8 cellular contexts compared by ENCODE assay signal in genomic region chr15:89640245-89640644, GRCh38. TPM values are rescaled to one million over a fixed set of nuclear protein-coding genes. Genes with fewer than 3 reads are reported as not detected.
"Had no signal": no experiment of that assay in that cellular context is flagged by ENCODE, and none has a peak within 500 bp of the region (broad histone marks: within the 10 kb centered on the region; RNA-seq: fewer than 3 reads in every experiment).

No MANE protein-coding gene starts in this region.

- H3K27ac ChIP-seq: GM23248 had no signal

- H3K4me3 ChIP-seq: GM23248, HAP-1 had no signal

- H3K9me3 ChIP-seq: HAP-1 had no signal

- ATAC-seq: HCT116 had no signal

- DNase-seq: GM23248, GOT3, H7, HFFc6 had no signal

- H3K4me3 Mint-ChIP-seq: HFFc6, IgD-negative memory B cell had no signal

- H3K27ac Mint-ChIP-seq: HFFc6, IgD-negative memory B cell had no signal

- FAIRE-seq: HTR-8/SVneo had no signal

- H3K27me3 Mint-ChIP-seq: IgD-negative memory B cell had no signal

- H2AFZ ChIP-seq: GM23248 had no signal

- H3K4me1 ChIP-seq: HAP-1 had no signal

- H3K9ac ChIP-seq: GM23248 had no signal

- H3K36me3 Mint-ChIP-seq: IgD-negative memory B cell had no signal

RNA-seq across cellular contexts. Expression of gene KIF7, which starts 15.0 kb away (rescaled TPM):
- polyA plus RNA-seq: IgD-negative memory B cell had no signal

RNA-seq across cellular contexts. Expression of gene PLIN1, which starts 38.9 kb away (rescaled TPM):
- total RNA-seq: GM23248, H7, HFFc6 had no signal
- polyA plus RNA-seq: GM23248, IgD-negative memory B cell had no signal

RNA-seq across cellular contexts. Expression of gene WDR93, which starts 50.4 kb away (rescaled TPM):
- total RNA-seq: GM23248, H7 had no signal
- polyA plus RNA-seq: IgD-negative memory B cell had no signal
